ENCODE assay signal across 10 cellular contexts in genomic region chr7:98922392-98923107, GRCh38. TPM values are rescaled to one million over a fixed set of nuclear protein-coding genes. Genes with fewer than 3 reads are reported as not detected.
A peak's percentile ranks its signal among the peaks of the same experiment; 100 is the strongest.
DNase-seq lines count a peak whose midpoint lies in the region; ATAC-seq and TF ChIP-seq lines count a peak whose summit lies in the region.
"Had no signal": no experiment of that assay in that cellular context is flagged by ENCODE, and none has a peak within 500 bp of the region (broad histone marks: within the 10 kb centered on the region; RNA-seq: fewer than 3 reads in every experiment).

No MANE protein-coding gene starts in this region.

- peaks cover 83% of the 10 kb centered on the region for H3K36me3 Mint-ChIP-seq in activated T-helper 2 cell treated with anti-CD3 and anti-CD28 coated beads, Interferon-gamma antibody, Interleukin-2, Interleukin-4, amounts not matched to agents 10 μg/mL and 5 μg/mL and 100 μg/mL, durations not matched to agents 14 hours and 24 hours and 36 hours (ENCODE audit: low read depth)

- no peak overlapping the region for H3K4me3 ChIP-seq in fibroblast of the aortic adventitia (ENCODE audit: low read depth, low read length)
- no peak overlapping the region for H3K4me3 ChIP-seq in gastroesophageal sphincter
- H3K4me3 ChIP-seq: SK-N-MC had no signal

- intact Hi-C loops in activated T-helper 2 cell treated with anti-CD3 and anti-CD28 coated beads, Interferon-gamma antibody, Interleukin-2, Interleukin-4, amounts not matched to agents 10 μg/mL and 5 μg/mL and 100 μg/mL, durations not matched to agents 14 hours and 24 hours and 36 hours (cut with micrococcal nuclease) = no loop called here

- no peaks in the 10 kb centered on the region for H3K9me3 ChIP-seq in gastroesophageal sphincter

- POLR2A ChIA-PET in RWPE1 (lab: Yijun Ruan, JAX; ENCODE audit: low non-redundant PET) = no interaction called here

- peaks cover 0 to 100% of the 10 kb centered on the region in 2 donors for H3K36me3 ChIP-seq in gastroesophageal sphincter

- H3K27ac Mint-ChIP-seq in activated T-helper 2 cell treated with anti-CD3 and anti-CD28 coated beads, Interferon-gamma antibody, Interleukin-2, Interleukin-4, amounts not matched to agents 10 μg/mL and 5 μg/mL and 100 μg/mL, durations not matched to agents 14 hours and 24 hours and 36 hours = no peak overlapping the region
- H3K27ac Mint-ChIP-seq: activated naive CD8-positive, alpha-beta T cell treated with anti-CD3 and anti-CD28 coated beads, Interleukin-2, amount 10 ng/mL, durations not matched to agents 7 days and 5 days had no signal

- DNase-seq in GM04503 (ENCODE audit: low read depth) = peak; percentile 12
- no peak for DNase-seq in RWPE1 (ENCODE audit: low spot score)
- peak; percentile 80 for DNase-seq in fibroblast of the aortic adventitia (ENCODE audit: low read depth)
- DNase-seq in renal cortical epithelial cell (ENCODE audit: low read depth) = peak; percentile 16
- no peak for DNase-seq in stimulated activated CD4-positive, alpha-beta T cell treated with anti-CD3 and anti-CD28 coated beads, Interleukin-1b, Interleukin-23, amount 100 ng/mL, for 48 hours
- no peak for DNase-seq in activated T-helper 2 cell treated with anti-CD3 and anti-CD28 coated beads, Interferon-gamma antibody, Interleukin-2, Interleukin-4, amounts not matched to agents 10 μg/mL and 5 μg/mL and 100 μg/mL, durations not matched to agents 14 hours and 24 hours and 36 hours (ENCODE audit: low spot score)
- DNase-seq: activated naive CD8-positive, alpha-beta T cell treated with anti-CD3 and anti-CD28 coated beads, Interleukin-2, amount 10 ng/mL, durations not matched to agents 7 days and 5 days had no signal

- H3K4me3 Mint-ChIP-seq in activated T-helper 2 cell treated with anti-CD3 and anti-CD28 coated beads, Interferon-gamma antibody, Interleukin-2, Interleukin-4, amounts not matched to agents 10 μg/mL and 5 μg/mL and 100 μg/mL, durations not matched to agents 14 hours and 24 hours and 36 hours (ENCODE audit: low read depth) = no peak overlapping the region
- H3K4me3 Mint-ChIP-seq: activated naive CD8-positive, alpha-beta T cell treated with anti-CD3 and anti-CD28 coated beads, Interleukin-2, amount 10 ng/mL, durations not matched to agents 7 days and 5 days had no signal

- H3K27me3 Mint-ChIP-seq in activated T-helper 2 cell treated with anti-CD3 and anti-CD28 coated beads, Interferon-gamma antibody, Interleukin-2, Interleukin-4, amounts not matched to agents 10 μg/mL and 5 μg/mL and 100 μg/mL, durations not matched to agents 14 hours and 24 hours and 36 hours (ENCODE audit: low read depth) = no peaks in the 10 kb centered on the region
- H3K27me3 Mint-ChIP-seq: activated naive CD8-positive, alpha-beta T cell treated with anti-CD3 and anti-CD28 coated beads, Interleukin-2, amount 10 ng/mL, durations not matched to agents 7 days and 5 days had no signal

- TF ChIP-seq CTCF in RWPE1 (conservative IDR thresholded peaks at IDR 0.05; ENCODE audit: low read depth) (no peak), fibroblast of the aortic adventitia (IDR thresholded peaks at IDR 0.05; ENCODE audit: insufficient read depth, low read length) (no peak), gastroesophageal sphincter (IDR thresholded peaks at IDR 0.05) (no peak)

- H3K9me3 Mint-ChIP-seq in activated T-helper 2 cell treated with anti-CD3 and anti-CD28 coated beads, Interferon-gamma antibody, Interleukin-2, Interleukin-4, amounts not matched to agents 10 μg/mL and 5 μg/mL and 100 μg/mL, durations not matched to agents 14 hours and 24 hours and 36 hours = no peaks in the 10 kb centered on the region
- H3K9me3 Mint-ChIP-seq: activated naive CD8-positive, alpha-beta T cell treated with anti-CD3 and anti-CD28 coated beads, Interleukin-2, amount 10 ng/mL, durations not matched to agents 7 days and 5 days had no signal

- no peaks in the 10 kb centered on the region for H3K27me3 ChIP-seq in gastroesophageal sphincter

- H3K27ac ChIP-seq in RWPE1 = peak overlapping the region; percentile 2; the same call in 1 of the 2 replicates
- H3K27ac ChIP-seq in gastroesophageal sphincter = no peak overlapping the region
- H3K27ac ChIP-seq: SK-N-MC had no signal

- H3K4me1 Mint-ChIP-seq in activated T-helper 2 cell treated with anti-CD3 and anti-CD28 coated beads, Interferon-gamma antibody, Interleukin-2, Interleukin-4, amounts not matched to agents 10 μg/mL and 5 μg/mL and 100 μg/mL, durations not matched to agents 14 hours and 24 hours and 36 hours (ENCODE audit: low read depth) = no peaks in the 10 kb centered on the region
- H3K4me1 Mint-ChIP-seq: activated naive CD8-positive, alpha-beta T cell treated with anti-CD3 and anti-CD28 coated beads, Interleukin-2, amount 10 ng/mL, durations not matched to agents 7 days and 5 days had no signal

- 65 to 69% methylated on average over 10 to 12 of the region's 12 CpGs for WGBS in gastroesophageal sphincter (ENCODE audit: low coverage in 1 of 2), 2 donors

- CTCF ChIA-PET in RWPE1 (lab: Yijun Ruan, JAX) = interaction anchor here (0.6 to 1.3 kb wide), 4 partner anchors 20 to 81 kb away, joined by 3 read pairs; no protein-coding TSS in a partner anchor

- no peak for ATAC-seq in gastroesophageal sphincter
- no peak for ATAC-seq in GM18517 (IDR thresholded peaks at IDR 0.05; ENCODE audit: unreplicated experiment)

- TF ChIP-seq EP300 in gastroesophageal sphincter (IDR thresholded peaks at IDR 0.05) = no peak

- TF ChIP-seq POLR2A in gastroesophageal sphincter (IDR thresholded peaks at IDR 0.05) = no peak

- H3K4me1 ChIP-seq in gastroesophageal sphincter = no peaks in the 10 kb centered on the region

RNA-seq across cellular contexts. Expression of gene TRRAP, which starts 44.2 kb away (rescaled TPM):
- total RNA-seq in fibroblast of the aortic adventitia (ENCODE audit: low replicate concordance) (9.6 and 17.4 TPM in 2 replicates), renal cortical epithelial cell (9.9 and 54.0 TPM in 2 replicates), gastroesophageal sphincter (10 to 100 TPM; 19.1 to 34.8 (median 28.4) TPM)
- total RNA-seq in activated T-helper 2 cell treated with anti-CD3 and anti-CD28 coated beads, Interferon-gamma antibody, Interleukin-2, Interleukin-4, amounts not matched to agents 10 μg/mL and 5 μg/mL and 100 μg/mL, durations not matched to agents 14 hours and 24 hours and 36 hours = 58.6 and 59.1 TPM in 2 replicates

RNA-seq across cellular contexts. Expression of gene TMEM130, which starts 52.7 kb away (rescaled TPM):
- total RNA-seq in fibroblast of the aortic adventitia (ENCODE audit: low replicate concordance) (0.27 and 0.57 TPM in 2 replicates), renal cortical epithelial cell (0.60 TPM in 1 of 2 replicates, not detected in the other), gastroesophageal sphincter (1 to 10 TPM in 2 of 4 donors, under 1 TPM in 2; 0.15 to 4.8 (median 1.2) TPM)
- total RNA-seq in activated T-helper 2 cell treated with anti-CD3 and anti-CD28 coated beads, Interferon-gamma antibody, Interleukin-2, Interleukin-4, amounts not matched to agents 10 μg/mL and 5 μg/mL and 100 μg/mL, durations not matched to agents 14 hours and 24 hours and 36 hours = 0.30 TPM in 1 of 2 replicates, not detected in the other
- total RNA-seq: activated naive CD8-positive, alpha-beta T cell treated with anti-CD3 and anti-CD28 coated beads, Interleukin-2, amount 10 ng/mL, durations not matched to agents 7 days and 5 days had no signal

Comparison
In these comparisons a context has a peak if more than half of its experiments do, and no peak if none do; other contexts are left out.
1. DNase-seq: peak in GM04503 (single experiment), fibroblast of the aortic adventitia (single experiment) and renal cortical epithelial cell (single experiment); none in RWPE1 (single experiment), stimulated activated CD4-positive, alpha-beta T cell treated with anti-CD3 and anti-CD28 coated beads, Interleukin-1b, Interleukin-23, amount 100 ng/mL, for 48 hours (single experiment) and activated T-helper 2 cell treated with anti-CD3 and anti-CD28 coated beads, Interferon-gamma antibody, Interleukin-2, Interleukin-4, amounts not matched to agents 10 μg/mL and 5 μg/mL and 100 μg/mL, durations not matched to agents 14 hours and 24 hours and 36 hours (single experiment).